In genomic region chr5:174610968-174611367, GRCh38 we compare ENCODE assay signal across 19 cellular contexts.
A peak's percentile ranks its signal among the peaks of the same experiment; 100 is the strongest.
DNase-seq lines count a peak whose midpoint lies in the region; ATAC-seq, FAIRE-seq and TF ChIP-seq lines count a peak whose summit lies in the region.
"Had no signal": no experiment of that assay in that cellular context is flagged by ENCODE, and none has a peak within 500 bp of the region (broad histone marks: within the 10 kb centered on the region; RNA-seq: fewer than 3 reads in every experiment).

No MANE protein-coding gene starts in this region.

- intact Hi-C loops in gastrocnemius medialis (cut with DNase I; ENCODE audit: low total_unique reads), result no loop called here

- no peaks in the 10 kb centered on the region for H3K79me2 ChIP-seq in astrocyte (ENCODE audit: insufficient read depth, low read length)

- TF ChIP-seq CTCF in astrocyte (IDR thresholded peaks at IDR 0.05; ENCODE audit: insufficient read depth, low read depth, low read length), result no peak
- no peak for TF ChIP-seq CTCF in gastrocnemius medialis (IDR thresholded peaks at IDR 0.05 in 4 of 5, conservative IDR thresholded peaks at IDR 0.05 in 1 of 5)

- H3K9ac ChIP-seq in astrocyte (ENCODE audit: low read length), result no peak overlapping the region

- no peak overlapping the region for H3K4me3 Mint-ChIP-seq in astrocyte (ENCODE audit: unreplicated experiment)
- H3K4me3 Mint-ChIP-seq: activated naive CD4-positive, alpha-beta T cell treated with anti-CD3 and anti-CD28 coated beads, Interleukin-2, amount 10 ng/mL, durations not matched to agents 7 days and 5 days; central memory CD8-positive, alpha-beta T cell; GM23338 had no signal

- H3K9me3 ChIP-seq in astrocyte (ENCODE audit: insufficient read depth, low read depth, low read length), result no peaks in the 10 kb centered on the region
- no peaks in the 10 kb centered on the region for H3K9me3 ChIP-seq in gastrocnemius medialis

- H3K36me3 Mint-ChIP-seq in astrocyte (ENCODE audit: low read depth, unreplicated experiment), result no peaks in the 10 kb centered on the region
- H3K36me3 Mint-ChIP-seq: activated naive CD4-positive, alpha-beta T cell treated with anti-CD3 and anti-CD28 coated beads, Interleukin-2, amount 10 ng/mL, durations not matched to agents 7 days and 5 days had no signal

- H3K27ac ChIP-seq in astrocyte (ENCODE audit: low read depth, low read length), result no peak overlapping the region
- H3K27ac ChIP-seq in gastrocnemius medialis, result peak overlapping the region in 1 of 4 donors; percentile 45
- H3K27ac ChIP-seq: HL-60, VCaP had no signal

- H2AFZ ChIP-seq in astrocyte (ENCODE audit: low read depth, low read length), result no peak overlapping the region
- H2AFZ ChIP-seq: GM23338 had no signal

- no peak for FAIRE-seq in astrocyte (lab: Jason Lieb, UNC)
- FAIRE-seq in RCC 7860 (lab: Jason Lieb, UNC), result no peak
- FAIRE-seq: GM19239 had no signal

- H3K36me3 ChIP-seq in astrocyte (ENCODE audit: insufficient read depth, low read length), result no peaks in the 10 kb centered on the region
- no peaks in the 10 kb centered on the region for H3K36me3 ChIP-seq in gastrocnemius medialis

- H3K4me3 ChIP-seq in astrocyte (ENCODE audit: insufficient read depth, low read depth, low read length) (no peak overlapping the region), gastrocnemius medialis (no peak overlapping the region)
- H3K4me3 ChIP-seq: GM23338 had no signal

- H3K27me3 ChIP-seq in astrocyte (ENCODE audit: insufficient read depth, low read length) (no peaks in the 10 kb centered on the region), gastrocnemius medialis (no peaks in the 10 kb centered on the region)

- no peak overlapping the region for H3K27ac Mint-ChIP-seq in astrocyte (ENCODE audit: unreplicated experiment)
- H3K27ac Mint-ChIP-seq: activated naive CD4-positive, alpha-beta T cell treated with anti-CD3 and anti-CD28 coated beads, Interleukin-2, amount 10 ng/mL, durations not matched to agents 7 days and 5 days; GM23338 had no signal

- DNase-seq in Daoy (ENCODE audit: low read depth) (peak; percentile 15), astrocyte (ENCODE audit: low read depth) (peak; percentile 59), glomerular visceral epithelial cell (ENCODE audit: extremely low spot score) (peak; percentile 22), gastrocnemius medialis (peak; percentile 55 to 72), RCC 7860 (ENCODE audit: low spot score) (no peak), GM03348 (ENCODE audit: low spot score) (no peak)
- DNase-seq in stimulated activated CD4-positive, alpha-beta T cell treated with anti-CD3 and anti-CD28 coated beads, Interleukin-4, amount 100 ng/mL, for 24 hours, result no peak
- DNase-seq: activated naive CD4-positive, alpha-beta T cell treated with anti-CD3 and anti-CD28 coated beads, Interleukin-2, amount 10 ng/mL, durations not matched to agents 7 days and 5 days; MM.1S; NCI-H2171; NK-92 treated with Interleukin-12 subunit alpha and Interleukin-12 subunit beta, amount 100 ng/mL, for 24 hours; posterior cingulate gyrus had no signal

- ATAC-seq in gastrocnemius medialis (peak; percentile 96 to 98), HG02884 (IDR thresholded peaks at IDR 0.05; ENCODE audit: unreplicated experiment) (no peak)
- ATAC-seq: GM23338, SK-N-SH treated with all-trans-retinoic acid at 6 μM for 48 hours had no signal

- peaks cover 8% of the 10 kb centered on the region for H3K4me1 ChIP-seq in astrocyte (ENCODE audit: insufficient read depth, low read length)
- H3K4me1 ChIP-seq in gastrocnemius medialis, result peaks cover 0 to 6% of the 10 kb centered on the region in 2 donors

- no peaks in the 10 kb centered on the region for H4K20me1 ChIP-seq in astrocyte (ENCODE audit: insufficient read depth, low read length)

- H3K4me1 Mint-ChIP-seq in astrocyte (ENCODE audit: low read depth, unreplicated experiment), result peaks cover 8% of the 10 kb centered on the region
- H3K4me1 Mint-ChIP-seq: activated naive CD4-positive, alpha-beta T cell treated with anti-CD3 and anti-CD28 coated beads, Interleukin-2, amount 10 ng/mL, durations not matched to agents 7 days and 5 days; central memory CD8-positive, alpha-beta T cell; GM23338 had no signal

- peaks cover 4% of the 10 kb centered on the region for H3K27me3 Mint-ChIP-seq in astrocyte (ENCODE audit: low read depth, unreplicated experiment)
- H3K27me3 Mint-ChIP-seq: activated naive CD4-positive, alpha-beta T cell treated with anti-CD3 and anti-CD28 coated beads, Interleukin-2, amount 10 ng/mL, durations not matched to agents 7 days and 5 days; central memory CD8-positive, alpha-beta T cell had no signal

- H3K4me2 ChIP-seq in astrocyte (ENCODE audit: low read length), result no peak overlapping the region
- H3K4me2 ChIP-seq: GM23338 had no signal

- in situ Hi-C loops in gastrocnemius medialis (cut with MboI; ENCODE audit: low sequenced_read_pairs in 4 of 4), result no loop called here

- TF ChIP-seq POLR2A in gastrocnemius medialis (IDR thresholded peaks at IDR 0.05), result no peak

- H3K9me3 Mint-ChIP-seq in astrocyte (ENCODE audit: unreplicated experiment), result peaks cover 2% of the 10 kb centered on the region
- H3K9me3 Mint-ChIP-seq: activated naive CD4-positive, alpha-beta T cell treated with anti-CD3 and anti-CD28 coated beads, Interleukin-2, amount 10 ng/mL, durations not matched to agents 7 days and 5 days; GM23338 had no signal

Comparison
In these comparisons a context has a peak if more than half of its experiments do, and no peak if none do; other contexts are left out.
1. DNase-seq: peak in Daoy (single experiment), astrocyte (single experiment), glomerular visceral epithelial cell (single experiment) and gastrocnemius medialis (2 of 2); none in RCC 7860 (single experiment), stimulated activated CD4-positive, alpha-beta T cell treated with anti-CD3 and anti-CD28 coated beads, Interleukin-4, amount 100 ng/mL, for 24 hours (single experiment) and GM03348 (single experiment).